9 cellular contexts compared by ENCODE assay signal in genomic region chr12:111298583-111299436, GRCh38.
A peak's percentile ranks its signal among the peaks of the same experiment; 100 is the strongest.
DNase-seq lines count a peak whose midpoint lies in the region; ATAC-seq, FAIRE-seq and TF ChIP-seq lines count a peak whose summit lies in the region.
"Had no signal": no experiment of that assay in that cellular context is flagged by ENCODE, and none has a peak within 500 bp of the region (broad histone marks: within the 10 kb centered on the region; RNA-seq: fewer than 3 reads in every experiment).

No MANE protein-coding gene starts in this region.

- DNase-seq in AG08395 (ENCODE audit: low spot score) (peak; percentile 72), GM18507 (ENCODE audit: extremely low spot score, insufficient read length, low read depth) (peak; percentile 35), NCI-H82 treated with DMSO at 0.1 percent for 48 hours (lab: John Stamatoyannopoulos, UW; ENCODE audit: unreplicated experiment) (peak; percentile 33), fibroblast of pulmonary artery (ENCODE audit: low read depth) (peak; percentile 60), urothelium cell line (ENCODE audit: low spot score) (peak; percentile 76)
- DNase-seq in activated T-cell treated with anti-CD3 and anti-CD28 coated beads, Interleukin-2, amount 50 U/mL, for 4 hours, result peak; percentile 41

- no peaks in the 10 kb centered on the region for H3K27me3 ChIP-seq in parathyroid adenoma (ENCODE audit: control insufficient read depth, insufficient read depth, low read length)
- H3K27me3 ChIP-seq: neutrophil had no signal

- ATAC-seq in activated T-cell treated with anti-CD3 and anti-CD28 coated beads, Interleukin-2, amount 50 U/mL, for 4 hours, result peak; percentile 57 to 72
- ATAC-seq in GM21515 (IDR thresholded peaks at IDR 0.05; ENCODE audit: unreplicated experiment), result no peak

- no peaks in the 10 kb centered on the region for H3K9me3 Mint-ChIP-seq in activated T-cell treated with anti-CD3 and anti-CD28 coated beads, Interleukin-2, amount 50 U/mL, for 4 hours

- H3K4me1 Mint-ChIP-seq in activated T-cell treated with anti-CD3 and anti-CD28 coated beads, Interleukin-2, amount 50 U/mL, for 4 hours (ENCODE audit: low read depth), result no peaks in the 10 kb centered on the region

- H3K27me3 Mint-ChIP-seq in activated T-cell treated with anti-CD3 and anti-CD28 coated beads, Interleukin-2, amount 50 U/mL, for 4 hours (ENCODE audit: low read depth), result peaks cover 10% of the 10 kb centered on the region

- no peak overlapping the region for H3K4me3 Mint-ChIP-seq in activated T-cell treated with anti-CD3 and anti-CD28 coated beads, Interleukin-2, amount 50 U/mL, for 4 hours

- H3K4me3 ChIP-seq in fibroblast of pulmonary artery (replicated peaks; ENCODE audit: low read depth, low read length) (no peak overlapping the region), parathyroid adenoma (ENCODE audit: low read depth, low read length) (no peak overlapping the region)

- H3K9me3 ChIP-seq in parathyroid adenoma (ENCODE audit: control insufficient read depth, low read length), result no peaks in the 10 kb centered on the region
- H3K9me3 ChIP-seq: neutrophil had no signal

- no peak overlapping the region for H3K4me2 ChIP-seq in parathyroid adenoma (ENCODE audit: low read length)

- FAIRE-seq in GM18507 (lab: Jason Lieb, UNC) (peak; percentile 38), urothelium cell line (lab: Jason Lieb, UNC) (no peak)

- H3K36me3 ChIP-seq in parathyroid adenoma (ENCODE audit: control insufficient read depth, insufficient read depth, low read length), result no peaks in the 10 kb centered on the region
- H3K36me3 ChIP-seq: neutrophil had no signal

- no peak overlapping the region for H2AFZ ChIP-seq in parathyroid adenoma

- TF ChIP-seq CTCF in fibroblast of pulmonary artery (IDR thresholded peaks at IDR 0.05; ENCODE audit: low read length, missing control alignments) (peak; percentile 94), parathyroid adenoma (IDR thresholded peaks at IDR 0.05) (peak; percentile 70)

- H3K79me2 ChIP-seq in parathyroid adenoma, result no peaks in the 10 kb centered on the region

- H3K4me1 ChIP-seq in parathyroid adenoma, result no peaks in the 10 kb centered on the region

- no peak overlapping the region for H3K9ac ChIP-seq in parathyroid adenoma

- no peaks in the 10 kb centered on the region for H3K36me3 Mint-ChIP-seq in activated T-cell treated with anti-CD3 and anti-CD28 coated beads, Interleukin-2, amount 50 U/mL, for 4 hours (ENCODE audit: insufficient read depth)

- no peak overlapping the region for H3K27ac ChIP-seq in parathyroid adenoma
- H3K27ac ChIP-seq: neutrophil had no signal
